In genomic region chr12:87836190-87836589, GRCh38 we compare ENCODE assay signal across 26 cellular contexts.
"Had no signal": no experiment of that assay in that cellular context is flagged by ENCODE, and none has a peak within 500 bp of the region (broad histone marks: within the 10 kb centered on the region; RNA-seq: fewer than 3 reads in every experiment).

No MANE protein-coding gene starts in this region.

- H3K27me3 Mint-ChIP-seq: activated CD8-positive, alpha-beta T cell treated with anti-CD3 and anti-CD28 coated beads for 36 hours; activated naive CD4-positive, alpha-beta T cell treated with anti-CD3 and anti-CD28 coated beads, Interleukin-2, amount 10 ng/mL, durations not matched to agents 7 days and 5 days; brain; T-cell had no signal

- H3K9ac ChIP-seq: KMS-11 had no signal

- H3K9me3 Mint-ChIP-seq: activated CD8-positive, alpha-beta T cell treated with anti-CD3 and anti-CD28 coated beads for 36 hours; activated naive CD4-positive, alpha-beta T cell treated with anti-CD3 and anti-CD28 coated beads, Interleukin-2, amount 10 ng/mL, durations not matched to agents 7 days and 5 days; activated T-helper 2 cell treated with anti-CD3 and anti-CD28 coated beads, Interferon-gamma antibody, Interleukin-2, Interleukin-4, amounts not matched to agents 10 μg/mL and 5 μg/mL and 100 μg/mL, durations not matched to agents 14 hours and 24 hours and 36 hours had no signal

- H3K4me1 ChIP-seq: adrenal gland, Peyer's patch, SJSA1 had no signal

- H3K4me3 ChIP-seq: adrenal gland, Peyer's patch, SJSA1 had no signal

- DNase-seq: activated CD4-positive, CD25-positive, alpha-beta regulatory T cell; activated CD8-positive, alpha-beta memory T cell treated with anti-CD3 and anti-CD28 coated beads, Interleukin-2, amount 50 U/mL, for 4 hours; activated CD8-positive, alpha-beta T cell treated with anti-CD3 and anti-CD28 coated beads for 36 hours; activated gamma-delta T cell treated with Interleukin-2 at 50 U/mL for 16 hours; activated naive CD4-positive, alpha-beta T cell treated with anti-CD3 and anti-CD28 coated beads, Interleukin-2, amount 10 ng/mL, durations not matched to agents 7 days and 5 days; activated naive CD8-positive, alpha-beta T cell treated with anti-CD3 and anti-CD28 coated beads for 36 hours; activated T-cell treated with anti-CD3 and anti-CD28 coated beads, Interleukin-2, amount 50 U/mL, for 72 hours; adrenal gland; MV-4-11; NCI-H1092 treated with DMSO at 0.1 percent for 48 hours; NCI-H1417 treated with DMSO at 0.1 percent for 48 hours; NCI-H1694; NCI-H2029; NCI-H2107; NCI-H510A treated with DMSO at 0.1 percent for 48 hours; Peyer's patch; SHP77; T-cell; T-helper 2 cell; T1000 had no signal

- H3K4me3 Mint-ChIP-seq: activated CD8-positive, alpha-beta T cell treated with anti-CD3 and anti-CD28 coated beads for 36 hours; activated naive CD4-positive, alpha-beta T cell treated with anti-CD3 and anti-CD28 coated beads, Interleukin-2, amount 10 ng/mL, durations not matched to agents 7 days and 5 days; activated naive CD8-positive, alpha-beta T cell treated with anti-CD3 and anti-CD28 coated beads for 36 hours; activated T-cell treated with anti-CD3 and anti-CD28 coated beads, Interleukin-2, amount 50 U/mL, for 72 hours; brain; T-cell had no signal

- H3K27me3 ChIP-seq: adrenal gland, Peyer's patch, SJSA1 had no signal

- FAIRE-seq: astrocyte had no signal

- H3K4me1 Mint-ChIP-seq: activated naive CD4-positive, alpha-beta T cell treated with anti-CD3 and anti-CD28 coated beads, Interleukin-2, amount 10 ng/mL, durations not matched to agents 7 days and 5 days; activated naive CD8-positive, alpha-beta T cell treated with anti-CD3 and anti-CD28 coated beads for 36 hours; T-cell had no signal

- H3K27ac ChIP-seq: adrenal gland, KMS-11, Peyer's patch, SJSA1, VCaP had no signal

- H3K36me3 Mint-ChIP-seq: activated naive CD4-positive, alpha-beta T cell treated with anti-CD3 and anti-CD28 coated beads, Interleukin-2, amount 10 ng/mL, durations not matched to agents 7 days and 5 days; activated naive CD8-positive, alpha-beta T cell treated with anti-CD3 and anti-CD28 coated beads for 36 hours; brain; T-cell had no signal

- H3K36me3 ChIP-seq: adrenal gland, Peyer's patch, SJSA1 had no signal

- H3K9me3 ChIP-seq: adrenal gland, Peyer's patch, SJSA1 had no signal

- H3K27ac Mint-ChIP-seq: activated CD8-positive, alpha-beta T cell treated with anti-CD3 and anti-CD28 coated beads for 36 hours; activated naive CD4-positive, alpha-beta T cell treated with anti-CD3 and anti-CD28 coated beads, Interleukin-2, amount 10 ng/mL, durations not matched to agents 7 days and 5 days; activated naive CD8-positive, alpha-beta T cell treated with anti-CD3 and anti-CD28 coated beads for 36 hours; activated T-cell treated with anti-CD3 and anti-CD28 coated beads, Interleukin-2, amount 50 U/mL, for 72 hours; activated T-helper 2 cell treated with anti-CD3 and anti-CD28 coated beads, Interferon-gamma antibody, Interleukin-2, Interleukin-4, amounts not matched to agents 10 μg/mL and 5 μg/mL and 100 μg/mL, durations not matched to agents 14 hours and 24 hours and 36 hours; T-cell had no signal
